Comparison of ENCODE assay signal across 8 cellular contexts in genomic region chr9:8858250-8859161, GRCh38.
DNase-seq lines count a peak whose midpoint lies in the region; ATAC-seq, FAIRE-seq and TF ChIP-seq lines count a peak whose summit lies in the region.

No MANE protein-coding gene starts in this region.

- H3K27ac ChIP-seq in HUES6 (ENCODE audit: low read depth, low read length), result peak overlapping the region; percentile 54; the same call in 1 of the 2 replicates
- no peak overlapping the region for H3K27ac ChIP-seq in brain microvascular endothelial cell
- H3K27ac ChIP-seq in kidney (ENCODE audit: low read depth in 2 of 2, low read length in 2 of 2), result peak overlapping the region in 1 of 2 donors; percentile 41

- H3K36me3 ChIP-seq in HUES6 (ENCODE audit: control insufficient read depth, insufficient read depth, low read length) (no peaks in the 10 kb centered on the region), brain microvascular endothelial cell (replicated peaks) (no peaks in the 10 kb centered on the region), kidney (ENCODE audit: control insufficient read depth in 1 of 2, insufficient read depth in 2 of 2, low read length in 2 of 2) (no peaks in the 10 kb centered on the region)

- peak; percentile 12 for ATAC-seq in stimulated activated memory B cell treated with anti-CD40 and anti-IgM and Interleukin-4, amounts not matched to agents 10 μg/mL and 1 μg/mL and 100 μg/mL, for 72 hours
- ATAC-seq in HG02759 (IDR thresholded peaks at IDR 0.05; ENCODE audit: unreplicated experiment) (no peak), GM19035 (IDR thresholded peaks at IDR 0.05; ENCODE audit: unreplicated experiment) (no peak)

- H3K27me3 ChIP-seq in HUES6 (ENCODE audit: control insufficient read depth, insufficient read depth, low read length), result peaks cover 29% of the 10 kb centered on the region
- peaks cover 2% of the 10 kb centered on the region for H3K27me3 ChIP-seq in brain microvascular endothelial cell (replicated peaks)

- intact Hi-C loops in kidney (cut with DNase I), result no loop called here

- H3K4me1 Mint-ChIP-seq in stimulated activated memory B cell treated with anti-CD40 and anti-IgM and Interleukin-4, amounts not matched to agents 10 μg/mL and 1 μg/mL and 100 μg/mL, for 72 hours, result peaks cover 7% of the 10 kb centered on the region

- H3K9ac ChIP-seq in HUES6 (ENCODE audit: low read length), result peak overlapping the region; percentile 89
- H3K9ac ChIP-seq in kidney (ENCODE audit: low read length in 2 of 2), result peak overlapping the region in 1 of 2 donors; percentile 35

- H3K4me1 ChIP-seq in HUES6 (ENCODE audit: control insufficient read depth, insufficient read depth, low read length) (peaks cover 16% of the 10 kb centered on the region), kidney (ENCODE audit: control insufficient read depth in 1 of 2, insufficient read depth in 1 of 2, low read depth in 1 of 2, low read length in 2 of 2) (peaks cover 3% of the 10 kb centered on the region in 2 donors)

- peak overlapping the region; percentile 99 for H3K4me3 ChIP-seq in HUES6 (ENCODE audit: low read depth, low read length)
- H3K4me3 ChIP-seq in brain microvascular endothelial cell (ENCODE audit: low read depth, low read length), result peak overlapping the region; percentile 53
- H3K4me3 ChIP-seq in kidney (ENCODE audit: low read length in 2 of 2), result peak overlapping the region; percentile 60 to 63

- in situ Hi-C loops in brain microvascular endothelial cell (cut with HindIII; ENCODE audit: low pct_ligation_motif_present, low sequenced_read_pairs), result no loop called here

- FAIRE-seq in kidney (lab: Jason Lieb, UNC), result no peak

- H3K9me3 ChIP-seq in HUES6 (ENCODE audit: control insufficient read depth, insufficient read depth, low read depth, low read length) (no peaks in the 10 kb centered on the region), kidney (ENCODE audit: control insufficient read depth in 1 of 2, low read length in 2 of 2) (no peaks in the 10 kb centered on the region)

- no peak overlapping the region for H3K27ac Mint-ChIP-seq in stimulated activated memory B cell treated with anti-CD40 and anti-IgM and Interleukin-4, amounts not matched to agents 10 μg/mL and 1 μg/mL and 100 μg/mL, for 72 hours

- H3K9me3 Mint-ChIP-seq in stimulated activated memory B cell treated with anti-CD40 and anti-IgM and Interleukin-4, amounts not matched to agents 10 μg/mL and 1 μg/mL and 100 μg/mL, for 72 hours, result no peaks in the 10 kb centered on the region

- TF ChIP-seq CTCF in brain microvascular endothelial cell (IDR thresholded peaks at IDR 0.05; ENCODE audit: low read depth, low read length, missing control alignments) (no peak), kidney (IDR thresholded peaks at IDR 0.05; ENCODE audit: borderline replicate concordance, extremely low read depth, insufficient read depth) (no peak)

- peak overlapping the region; percentile 68 for H3K4me3 Mint-ChIP-seq in stimulated activated memory B cell treated with anti-CD40 and anti-IgM and Interleukin-4, amounts not matched to agents 10 μg/mL and 1 μg/mL and 100 μg/mL, for 72 hours

- no peaks in the 10 kb centered on the region for H3K36me3 Mint-ChIP-seq in stimulated activated memory B cell treated with anti-CD40 and anti-IgM and Interleukin-4, amounts not matched to agents 10 μg/mL and 1 μg/mL and 100 μg/mL, for 72 hours

- peaks cover 44% of the 10 kb centered on the region for H3K27me3 Mint-ChIP-seq in stimulated activated memory B cell treated with anti-CD40 and anti-IgM and Interleukin-4, amounts not matched to agents 10 μg/mL and 1 μg/mL and 100 μg/mL, for 72 hours

- DNase-seq in brain microvascular endothelial cell, result no peak
- DNase-seq in kidney, result peak; percentile 57
- DNase-seq in NCI-H2081 (lab: John Stamatoyannopoulos, UW), result no peak
- DNase-seq in T-helper 9 cell, result no peak
